In genomic region chrX:3664921-3665320, GRCh38 we compare ENCODE assay signal across 25 cellular contexts.
"Had no signal": no experiment of that assay in that cellular context is flagged by ENCODE, and none has a peak within 500 bp of the region (broad histone marks: within the 10 kb centered on the region; RNA-seq: fewer than 3 reads in every experiment).

No MANE protein-coding gene starts in this region.

- H3K4me1 ChIP-seq: SJSA1 had no signal

- DNase-seq: Karpas-422, KG1, MG63, NCI-H1092, NCI-H1105 treated with DMSO at 0.1 percent for 48 hours, NCI-H1417 treated with DMSO at 0.1 percent for 48 hours, NCI-H146, NCI-H1694 treated with DMSO at 0.1 percent for 48 hours, NCI-H1930, NCI-H2081, NCI-H2171, NCI-H226, NCI-H446, NCI-H510A, NCI-H524 treated with DMSO at 0.1 percent for 48 hours, NCI-H69, NCI-H774, Right ventricle myocardium superior, RPMI8226, SIG-M5, SK-N-SH, SW 1271, T-cell had no signal

- H3K27ac Mint-ChIP-seq: T-cell had no signal

- ATAC-seq: T-cell had no signal

- H3K9me3 ChIP-seq: MG63, SJSA1, SK-N-SH had no signal

- H3K36me3 ChIP-seq: MG63, SJSA1 had no signal

- H3K27me3 ChIP-seq: MG63, SJSA1 had no signal

- H3K4me3 ChIP-seq: MG63, SJSA1 had no signal

- H3K9me3 Mint-ChIP-seq: T-cell had no signal

- FAIRE-seq: RCC 7860 had no signal

- H3K4me2 ChIP-seq: SK-N-SH had no signal

- H3K9ac ChIP-seq: SK-N-SH had no signal

- H3K27me3 Mint-ChIP-seq: T-cell had no signal

- H3K27ac ChIP-seq: SJSA1 had no signal

- H3K4me3 Mint-ChIP-seq: T-cell had no signal
